ENCODE assay signal across 1 cellular context in the genomic region with DNA sequence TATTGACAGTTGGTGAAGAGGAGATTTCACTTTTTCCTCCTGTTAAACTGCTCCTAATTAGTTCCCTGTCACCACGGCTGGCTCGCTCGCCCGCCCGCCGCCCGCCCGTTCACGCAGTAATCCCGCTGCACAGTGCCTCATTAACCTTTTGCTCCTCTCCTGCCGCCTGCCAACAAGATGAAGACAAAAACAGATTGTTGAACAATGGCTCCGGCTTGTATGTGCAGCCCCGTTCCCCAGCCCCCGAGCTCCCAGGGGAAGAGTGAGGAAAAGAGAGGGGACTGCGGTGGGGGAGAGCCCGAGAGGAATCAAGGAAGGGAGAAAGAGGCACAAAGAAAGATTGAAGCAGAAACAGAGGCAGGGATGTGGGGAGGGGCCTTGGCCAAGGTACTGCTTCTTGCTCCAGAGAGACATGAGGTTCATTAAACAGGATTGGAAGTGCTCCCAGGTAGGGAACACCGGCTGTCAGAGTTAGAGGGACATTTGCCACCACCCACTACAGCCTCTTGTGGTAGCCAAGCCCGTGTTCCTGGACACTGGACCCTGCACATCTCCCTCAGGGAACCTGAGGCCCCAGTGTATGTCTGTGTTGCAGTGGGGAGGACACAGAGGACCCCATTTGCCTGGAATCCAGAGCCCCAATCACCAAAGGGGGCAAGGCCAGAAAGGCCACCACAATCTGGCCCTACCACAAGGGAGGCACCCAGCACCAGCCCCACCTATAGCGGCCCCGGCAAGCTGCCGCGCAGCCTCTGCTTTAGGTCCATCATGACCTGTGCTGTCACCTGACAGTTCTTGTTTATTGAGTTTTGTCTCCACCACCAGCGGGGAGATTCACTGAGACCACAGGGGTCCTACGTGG.
TF ChIP-seq lines count a peak whose summit lies in the region.

No MANE protein-coding gene starts in this region.

TF ChIP-seq in IMR-90, 13 proteins besides CTCF, POLR2A, EP300 and RAD21 (continued from another document):
- TF ChIP-seq FOS (IDR thresholded peaks at IDR 0.05; ENCODE audit: low read depth, low read length): no peak
- no peak for TF ChIP-seq RFX5 (IDR thresholded peaks at IDR 0.05; ENCODE audit: low read depth, low read length)
- no peak for TF ChIP-seq BHLHE40 (IDR thresholded peaks at IDR 0.05; ENCODE audit: low read depth, low read length)
- TF ChIP-seq NFE2L2 (IDR thresholded peaks at IDR 0.05; ENCODE audit: low read depth, low read length): no peak
- TF ChIP-seq, protein P1, sequence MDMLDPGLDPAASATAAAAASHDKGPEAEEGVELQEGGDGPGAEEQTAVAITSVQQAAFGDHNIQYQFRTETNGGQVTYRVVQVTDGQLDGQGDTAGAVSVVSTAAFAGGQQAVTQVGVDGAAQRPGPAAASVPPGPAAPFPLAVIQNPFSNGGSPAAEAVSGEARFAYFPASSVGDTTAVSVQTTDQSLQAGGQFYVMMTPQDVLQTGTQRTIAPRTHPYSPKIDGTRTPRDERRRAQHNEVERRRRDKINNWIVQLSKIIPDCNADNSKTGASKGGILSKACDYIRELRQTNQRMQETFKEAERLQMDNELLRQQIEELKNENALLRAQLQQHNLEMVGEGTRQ (IDR thresholded peaks at IDR 0.05; ENCODE audit: low read depth, low read length): no peak
- no peak for TF ChIP-seq MAFK (IDR thresholded peaks at IDR 0.05; ENCODE audit: low read depth, low read length)
- no peak for TF ChIP-seq SMC3 (IDR thresholded peaks at IDR 0.05; ENCODE audit: low read depth, low read length)
- no peak for TF ChIP-seq MAZ (IDR thresholded peaks at IDR 0.05; ENCODE audit: borderline replicate concordance, low read depth, low read length)
- TF ChIP-seq RCOR1 (IDR thresholded peaks at IDR 0.05; ENCODE audit: insufficient replicate concordance, low read length): no peak
- TF ChIP-seq CHD1 (IDR thresholded peaks at IDR 0.05; ENCODE audit: low read depth, low read length): no peak
- no peak for TF ChIP-seq MXI1 (IDR thresholded peaks at IDR 0.05; ENCODE audit: borderline replicate concordance, low read depth, low read length)
- TF ChIP-seq, protein P2, sequence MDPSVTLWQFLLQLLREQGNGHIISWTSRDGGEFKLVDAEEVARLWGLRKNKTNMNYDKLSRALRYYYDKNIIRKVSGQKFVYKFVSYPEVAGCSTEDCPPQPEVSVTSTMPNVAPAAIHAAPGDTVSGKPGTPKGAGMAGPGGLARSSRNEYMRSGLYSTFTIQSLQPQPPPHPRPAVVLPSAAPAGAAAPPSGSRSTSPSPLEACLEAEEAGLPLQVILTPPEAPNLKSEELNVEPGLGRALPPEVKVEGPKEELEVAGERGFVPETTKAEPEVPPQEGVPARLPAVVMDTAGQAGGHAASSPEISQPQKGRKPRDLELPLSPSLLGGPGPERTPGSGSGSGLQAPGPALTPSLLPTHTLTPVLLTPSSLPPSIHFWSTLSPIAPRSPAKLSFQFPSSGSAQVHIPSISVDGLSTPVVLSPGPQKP (IDR thresholded peaks at IDR 0.05; ENCODE audit: borderline replicate concordance, low read depth, low read length): no peak
